1 cellular context compared by ENCODE assay signal in genomic region chr1:93615201-93616150, GRCh38.
TF ChIP-seq lines count a peak whose summit lies in the region.

No MANE protein-coding gene starts in this region.

TF ChIP-seq in K562, 482 proteins besides CTCF, POLR2A, EP300 and RAD21 (continued from another document):
- TF ChIP-seq NR2C2 (CRISPR knock-in tag; IDR thresholded peaks at IDR 0.05) (no peak), NR2C2 (tag; IDR thresholded peaks at IDR 0.05) (peak; percentile 79), NFE2 (IDR thresholded peaks at IDR 0.05; ENCODE audit: low read depth) (peak; percentile 69), MAFK (IDR thresholded peaks at IDR 0.05; ENCODE audit: low read length) (peak; percentile 46; the same call in 1 of the 2 replicates), ZNF395 (CRISPR knock-in tag; IDR thresholded peaks at IDR 0.05) (0 out of 2 replicates have a peak, but pooled peaks have one; percentile 46), SIRT6 (IDR thresholded peaks at IDR 0.05; ENCODE audit: low read depth, low read length) (no peak), BCOR (IDR thresholded peaks at IDR 0.05) (no peak), CXXC5 (CRISPR knock-in tag; IDR thresholded peaks at IDR 0.05) (0 out of 2 replicates have a peak, but pooled peaks have one; percentile 18), ZFPM2 (CRISPR knock-in tag; IDR thresholded peaks at IDR 0.05) (no peak), ZNF316 (IDR thresholded peaks at IDR 0.05) (0 out of 2 replicates have a peak, but pooled peaks have one; percentile 51), NR2C1 (IDR thresholded peaks at IDR 0.05) (peak; percentile 79), NR2C1 (tag; IDR thresholded peaks at IDR 0.05) (peak; percentile 90), ZBTB5 (IDR thresholded peaks at IDR 0.05) (no peak), PYGO2 (tag; IDR thresholded peaks at IDR 0.05) (no peak), EGR1 (conservative IDR thresholded peaks at IDR 0.05) (peak; percentile 47)
